In genomic region chr1:60970081-60970509, GRCh38 we compare ENCODE assay signal across 9 cellular contexts.
DNase-seq lines count a peak whose midpoint lies in the region; ATAC-seq and TF ChIP-seq lines count a peak whose summit lies in the region.
"Had no signal": no experiment of that assay in that cellular context is flagged by ENCODE, and none has a peak within 500 bp of the region (broad histone marks: within the 10 kb centered on the region; RNA-seq: fewer than 3 reads in every experiment).

No MANE protein-coding gene starts in this region.

- CTCF ChIA-PET in PC-9 (lab: Charles Lee), result interaction anchor here (0.6 kb wide), 1 partner anchor 640 kb away, joined by 3 read pairs; no protein-coding TSS in a partner anchor

- H3K27me3 ChIP-seq in PC-9 (ENCODE audit: insufficient read depth, low read depth) (no peaks in the 10 kb centered on the region), prostate gland (replicated peaks; ENCODE audit: insufficient read depth) (no peaks in the 10 kb centered on the region)

- no peak overlapping the region for H3K4me2 ChIP-seq in PC-9

- ATAC-seq in GM19324 (IDR thresholded peaks at IDR 0.05; ENCODE audit: low FRiP score, unreplicated experiment), result no peak

- H3K36me3 ChIP-seq in PC-9 (ENCODE audit: low read depth), result no peaks in the 10 kb centered on the region
- no peaks in the 10 kb centered on the region for H3K36me3 ChIP-seq in prostate gland
- H3K36me3 ChIP-seq: HAP-1 had no signal

- no peaks in the 10 kb centered on the region for H3F3A ChIP-seq in PC-9 (ENCODE audit: insufficient read depth, low read depth)

- H3K9me3 ChIP-seq in PC-9 (ENCODE audit: insufficient read depth, low read depth), result peaks cover 8% of the 10 kb centered on the region; the same call in 1 of the 2 replicates
- no peaks in the 10 kb centered on the region for H3K9me3 ChIP-seq in prostate gland

- WGBS in prostate gland, result 21% methylated on average over 7 of the region's 7 CpGs

- no peak overlapping the region for H3K4me3 ChIP-seq in PC-9
- H3K4me3 ChIP-seq in prostate gland, result no peak overlapping the region
- H3K4me3 ChIP-seq: HAP-1 had no signal

- no peaks in the 10 kb centered on the region for H4K20me1 ChIP-seq in PC-9 (ENCODE audit: insufficient read depth)

- no TSS peak for BruUV-seq in PC-9 (replicated peaks; lab: Mats Ljungman, UMichigan)

- peak; percentile 52 for DNase-seq in GM03348 (ENCODE audit: low spot score)
- DNase-seq in PC-9, result no peak
- DNase-seq in fibroblast of peridontal ligament (ENCODE audit: extremely low read depth), result peak; percentile 54
- no peak for DNase-seq in prostate gland (ENCODE audit: low spot score)
- no peak for DNase-seq in A172 (ENCODE audit: low spot score)
- DNase-seq in T-helper 1 cell, result no peak
- DNase-seq in MV-4-11 (lab: John Stamatoyannopoulos, UW), result no peak

- TF ChIP-seq CTCF in PC-9 (conservative IDR thresholded peaks at IDR 0.05) (peak; percentile 50; the same call in 1 of the 2 replicates), prostate gland (IDR thresholded peaks at IDR 0.05) (peak in 3 of 4 experiments; percentile 31 to 63 (median 57))

- H2AFZ ChIP-seq in PC-9, result no peak overlapping the region

- no peaks in the 10 kb centered on the region for H3K9me2 ChIP-seq in PC-9 (ENCODE audit: insufficient read depth)

- no peaks in the 10 kb centered on the region for H3K79me2 ChIP-seq in PC-9 (ENCODE audit: low read depth)

- H3K27ac ChIP-seq in PC-9, result no peak overlapping the region
- H3K27ac ChIP-seq in prostate gland, result no peak overlapping the region

- H3K4me1 ChIP-seq in PC-9 (replicated peaks; ENCODE audit: insufficient read depth) (no peaks in the 10 kb centered on the region), prostate gland (replicated peaks) (no peaks in the 10 kb centered on the region)
- H3K4me1 ChIP-seq: HAP-1 had no signal

- intact Hi-C loops in PC-9 (cut with micrococcal nuclease; ENCODE audit: unreplicated experiment), result loop anchor here (10.0 kb wide), 2 partner anchors 485 to 615 kb away; no protein-coding TSS in a partner anchor
- intact Hi-C loops in prostate gland (cut with DNase I), result loop anchor here (2.0 kb wide), 2 partner anchors 73 to 883 kb away; no protein-coding TSS in a partner anchor

- POLR2A ChIA-PET in PC-9 (lab: Charles Lee; ENCODE audit: unreplicated experiment), result no interaction called here

- no peak for TF ChIP-seq POLR2A in prostate gland (IDR thresholded peaks at IDR 0.05)

Comparison
In these comparisons a context has a peak if more than half of its experiments do, and no peak if none do; other contexts are left out.
1. DNase-seq: peak in GM03348 (single experiment) and fibroblast of peridontal ligament (single experiment); none in PC-9 (0 of 2), prostate gland (single experiment), A172 (single experiment), T-helper 1 cell (0 of 5) and MV-4-11 (single experiment).